In genomic region chr2:16057661-16058060, GRCh38 we compare ENCODE assay signal across 1 cellular context.
TF ChIP-seq lines count a peak whose summit lies in the region.

No MANE protein-coding gene starts in this region.

TF ChIP-seq in H1, 55 proteins besides CTCF, POLR2A, EP300 and RAD21:
- TF ChIP-seq ATF2 (IDR thresholded peaks at IDR 0.05; ENCODE audit: low read length), result no peak
